ENCODE assay signal across 7 cellular contexts in genomic region chr19:45171211-45171623, GRCh38. TPM values are rescaled to one million over a fixed set of nuclear protein-coding genes. Genes with fewer than 3 reads are reported as not detected.
DNase-seq lines count a peak whose midpoint lies in the region; ATAC-seq lines count a peak whose summit lies in the region.

No MANE protein-coding gene starts in this region.

- no peaks in the 10 kb centered on the region for H3K27me3 Mint-ChIP-seq in T-helper 17 cell
- no peaks in the 10 kb centered on the region for H3K27me3 Mint-ChIP-seq in activated T-helper 2 cell treated with anti-CD3 and anti-CD28 coated beads, Interferon-gamma antibody, Interleukin-2, Interleukin-4, amounts not matched to agents 10 μg/mL and 5 μg/mL and 100 μg/mL, durations not matched to agents 14 hours and 24 hours and 36 hours (ENCODE audit: low read depth)

- intact Hi-C loops in activated T-helper 2 cell treated with anti-CD3 and anti-CD28 coated beads, Interferon-gamma antibody, Interleukin-2, Interleukin-4, amounts not matched to agents 10 μg/mL and 5 μg/mL and 100 μg/mL, durations not matched to agents 14 hours and 24 hours and 36 hours (cut with micrococcal nuclease) = loop anchor here (10.0 kb wide), 1 partner anchor 166 kb away; the partner anchor contains the start of gene RELB
- intact Hi-C loops in right cardiac atrium (cut with DNase I) = no loop called here

- ATAC-seq in T-helper 17 cell = peak; percentile 93
- peak; percentile 58 to 85 for ATAC-seq in right cardiac atrium
- no peak for ATAC-seq in GM18861 (IDR thresholded peaks at IDR 0.05; ENCODE audit: unreplicated experiment)

- H3K4me3 Mint-ChIP-seq in T-helper 17 cell = peak overlapping the region; percentile 91
- peak overlapping the region; percentile 70 for H3K4me3 Mint-ChIP-seq in activated T-helper 2 cell treated with anti-CD3 and anti-CD28 coated beads, Interferon-gamma antibody, Interleukin-2, Interleukin-4, amounts not matched to agents 10 μg/mL and 5 μg/mL and 100 μg/mL, durations not matched to agents 14 hours and 24 hours and 36 hours (ENCODE audit: low read depth)

- peaks cover 18% of the 10 kb centered on the region for H3K4me1 Mint-ChIP-seq in T-helper 17 cell
- H3K4me1 Mint-ChIP-seq in activated T-helper 2 cell treated with anti-CD3 and anti-CD28 coated beads, Interferon-gamma antibody, Interleukin-2, Interleukin-4, amounts not matched to agents 10 μg/mL and 5 μg/mL and 100 μg/mL, durations not matched to agents 14 hours and 24 hours and 36 hours (ENCODE audit: low read depth) = peaks cover 32% of the 10 kb centered on the region

- no peak overlapping the region for H3K27ac ChIP-seq in right cardiac atrium (ENCODE audit: low read length)

- no peaks in the 10 kb centered on the region for H3K9me3 Mint-ChIP-seq in activated T-helper 2 cell treated with anti-CD3 and anti-CD28 coated beads, Interferon-gamma antibody, Interleukin-2, Interleukin-4, amounts not matched to agents 10 μg/mL and 5 μg/mL and 100 μg/mL, durations not matched to agents 14 hours and 24 hours and 36 hours

- no peak overlapping the region for H3K4me3 ChIP-seq in right cardiac atrium (ENCODE audit: low read length)

- peaks cover 2% of the 10 kb centered on the region for H3K36me3 Mint-ChIP-seq in T-helper 17 cell (ENCODE audit: low read depth)
- H3K36me3 Mint-ChIP-seq in activated T-helper 2 cell treated with anti-CD3 and anti-CD28 coated beads, Interferon-gamma antibody, Interleukin-2, Interleukin-4, amounts not matched to agents 10 μg/mL and 5 μg/mL and 100 μg/mL, durations not matched to agents 14 hours and 24 hours and 36 hours (ENCODE audit: low read depth) = no peaks in the 10 kb centered on the region

- H3K27me3 ChIP-seq in right cardiac atrium (ENCODE audit: control insufficient read depth, insufficient read depth) = no peaks in the 10 kb centered on the region

- peak overlapping the region; percentile 99 for H3K27ac Mint-ChIP-seq in T-helper 17 cell
- H3K27ac Mint-ChIP-seq in activated T-helper 2 cell treated with anti-CD3 and anti-CD28 coated beads, Interferon-gamma antibody, Interleukin-2, Interleukin-4, amounts not matched to agents 10 μg/mL and 5 μg/mL and 100 μg/mL, durations not matched to agents 14 hours and 24 hours and 36 hours = peak overlapping the region; percentile 98

- 44% methylated on average over 7 of the region's 7 CpGs for WGBS in right cardiac atrium

- peaks cover 6% of the 10 kb centered on the region for H3K4me1 ChIP-seq in right cardiac atrium (ENCODE audit: control insufficient read depth, insufficient read depth, low read length)

- peak in 2 of 3 donors; percentile 30 to 34 for DNase-seq in T-helper 17 cell
- peak; percentile 62 for DNase-seq in activated T-helper 2 cell treated with anti-CD3 and anti-CD28 coated beads, Interferon-gamma antibody, Interleukin-2, Interleukin-4, amounts not matched to agents 10 μg/mL and 5 μg/mL and 100 μg/mL, durations not matched to agents 14 hours and 24 hours and 36 hours (ENCODE audit: low spot score)
- peak in 2 of 3 donors; percentile 59 to 60 for DNase-seq in right cardiac atrium
- DNase-seq in stimulated activated naive CD4-positive, alpha-beta T cell treated with Interleukin-2 at 50 U/mL for 16 hours (lab: John Stamatoyannopoulos, UW) = peak; percentile 25
- DNase-seq in HuH-7 (ENCODE audit: low spot score) = no peak
- DNase-seq in NCI-H226 = no peak

- no peaks in the 10 kb centered on the region for H3K9me3 ChIP-seq in T-helper 17 cell (ENCODE audit: control insufficient read depth, low read length, poor library complexity, severe bottlenecking)
- no peaks in the 10 kb centered on the region for H3K9me3 ChIP-seq in right cardiac atrium (ENCODE audit: control insufficient read depth, low read length)

RNA-seq across cellular contexts. Expression of gene TRAPPC6A, which starts 6.8 kb away (rescaled TPM):
- 10 to 100 TPM; 47.5 to 61.2 TPM for total RNA-seq in T-helper 17 cell
- 27.4 and 31.4 TPM in 2 replicates for total RNA-seq in activated T-helper 2 cell treated with anti-CD3 and anti-CD28 coated beads, Interferon-gamma antibody, Interleukin-2, Interleukin-4, amounts not matched to agents 10 μg/mL and 5 μg/mL and 100 μg/mL, durations not matched to agents 14 hours and 24 hours and 36 hours
- total RNA-seq in right cardiac atrium = 10 to 100 TPM; 15.2 to 19.4 (median 17.2) TPM
- 26.5 TPM for polyA plus RNA-seq in right cardiac atrium

RNA-seq across cellular contexts. Expression of gene BLOC1S3, which starts 7.4 kb away (rescaled TPM):
- total RNA-seq in T-helper 17 cell = 10 to 100 TPM; 12.9 to 15.2 TPM
- total RNA-seq in activated T-helper 2 cell treated with anti-CD3 and anti-CD28 coated beads, Interferon-gamma antibody, Interleukin-2, Interleukin-4, amounts not matched to agents 10 μg/mL and 5 μg/mL and 100 μg/mL, durations not matched to agents 14 hours and 24 hours and 36 hours = 9.7 and 10.8 TPM in 2 replicates
- 1 to 10 TPM; 3.8 to 8.2 (median 6.2) TPM for total RNA-seq in right cardiac atrium
- 2.4 TPM for polyA plus RNA-seq in right cardiac atrium

RNA-seq across cellular contexts. Expression of gene NKPD1, which starts 10.4 kb away (rescaled TPM):
- total RNA-seq in T-helper 17 cell = under 1 TPM; 0.57 to 0.97 TPM
- 0.07 and 0.09 TPM in 2 replicates for total RNA-seq in activated T-helper 2 cell treated with anti-CD3 and anti-CD28 coated beads, Interferon-gamma antibody, Interleukin-2, Interleukin-4, amounts not matched to agents 10 μg/mL and 5 μg/mL and 100 μg/mL, durations not matched to agents 14 hours and 24 hours and 36 hours
- total RNA-seq in right cardiac atrium = under 1 TPM in 1 of 4 donors, not detected in 3; 0.06 TPM
- 0.07 TPM for polyA plus RNA-seq in right cardiac atrium

Comparison
In these comparisons a context has a peak if more than half of its experiments do, and no peak if none do; other contexts are left out.
1. DNase-seq: peak in T-helper 17 cell (2 of 3), activated T-helper 2 cell treated with anti-CD3 and anti-CD28 coated beads, Interferon-gamma antibody, Interleukin-2, Interleukin-4, amounts not matched to agents 10 μg/mL and 5 μg/mL and 100 μg/mL, durations not matched to agents 14 hours and 24 hours and 36 hours (single experiment), right cardiac atrium (2 of 3) and stimulated activated naive CD4-positive, alpha-beta T cell treated with Interleukin-2 at 50 U/mL for 16 hours (single experiment); none in HuH-7 (single experiment) and NCI-H226 (single experiment).